8 cellular contexts compared by ENCODE assay signal in the genomic region with DNA sequence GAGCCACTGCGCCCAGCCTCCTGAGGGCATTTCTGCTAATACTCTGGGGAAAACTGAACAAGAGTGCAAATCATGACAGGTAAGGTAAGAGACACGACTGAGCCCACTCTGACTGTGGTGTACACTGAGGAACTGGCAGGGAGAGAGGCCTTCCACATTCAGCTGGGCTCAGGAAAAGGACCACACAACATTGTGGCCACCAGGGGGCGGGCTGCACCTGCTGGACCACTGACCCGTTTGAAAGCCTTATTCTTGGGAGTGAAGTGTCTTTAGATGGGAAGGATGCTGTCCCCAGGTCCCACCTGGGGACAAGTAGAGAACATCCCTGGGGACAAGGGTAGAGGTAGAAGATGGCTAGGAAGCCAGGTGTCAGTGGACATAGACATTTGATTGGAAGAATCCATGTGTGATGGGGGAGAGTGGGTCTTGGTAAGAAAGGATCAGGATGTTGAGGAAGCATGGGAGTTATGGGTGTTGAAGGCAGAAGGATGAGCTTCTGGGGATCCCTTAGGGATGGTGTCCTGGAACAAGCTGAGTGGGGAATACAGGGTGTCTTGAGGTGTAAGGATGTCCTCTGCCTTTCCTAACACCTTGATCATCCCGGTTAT. TPM values are rescaled to one million over a fixed set of nuclear protein-coding genes. Genes with fewer than 3 reads are reported as not detected.
DNase-seq lines count a peak whose midpoint lies in the region; ATAC-seq and TF ChIP-seq lines count a peak whose summit lies in the region.

No MANE protein-coding gene starts in this region.

- ATAC-seq in HG03571 (IDR thresholded peaks at IDR 0.05; ENCODE audit: unreplicated experiment) = peak; percentile 56
- peak; percentile 82 for ATAC-seq in Panc1
- ATAC-seq in HG03139 (IDR thresholded peaks at IDR 0.05; ENCODE audit: unreplicated experiment) = no peak

- H3K4me1 Mint-ChIP-seq in activated T-helper 1 cell treated with anti-CD3 and anti-CD28 coated beads, Interleukin-12 subunit alpha, Interleukin-12 subunit beta, Interleukin-2, Interleukin-4 antibody, amounts not matched to agents 30 ng/mL and 10 ng/mL and 1 ng/mL, durations not matched to agents 14 hours and 24 hours and 36 hours (ENCODE audit: low read depth) = no peaks in the 10 kb centered on the region
- H3K4me1 Mint-ChIP-seq in neural progenitor cell = peaks cover 6% of the 10 kb centered on the region

- H3K27ac ChIP-seq in Panc1 (ENCODE audit: low read length) (no peak overlapping the region), neural progenitor cell (no peak overlapping the region)

- H3K36me3 ChIP-seq in Panc1 (ENCODE audit: control insufficient read depth, insufficient read depth, low read length) (no peaks in the 10 kb centered on the region), neural progenitor cell (no peaks in the 10 kb centered on the region)

- H3K9ac ChIP-seq in neural progenitor cell = no peak overlapping the region

- no TSS peak for BruUV-seq in Panc1 (replicated peaks; lab: Mats Ljungman, UMichigan)

- no peak overlapping the region for H2AFZ ChIP-seq in neural progenitor cell (replicated peaks)

- no peaks in the 10 kb centered on the region for H4K20me1 ChIP-seq in neural progenitor cell (ENCODE audit: low read depth)

- DNase-seq in GDM1 (lab: John Stamatoyannopoulos, UW) (peak; percentile 58), Panc1 (ENCODE audit: low read depth, low spot score) (no peak), fibroblast of peridontal ligament (ENCODE audit: extremely low read depth) (peak; percentile 73), neural progenitor cell (ENCODE audit: low spot score) (peak; percentile 85), stromal cell of bone marrow (ENCODE audit: low read depth) (peak; percentile 34)
- DNase-seq in activated T-helper 1 cell treated with anti-CD3 and anti-CD28 coated beads, Interleukin-12 subunit alpha, Interleukin-12 subunit beta, Interleukin-2, Interleukin-4 antibody, amounts not matched to agents 30 ng/mL and 10 ng/mL and 1 ng/mL, durations not matched to agents 14 hours and 24 hours and 36 hours (ENCODE audit: low spot score) = peak; percentile 65

- peaks cover 7% of the 10 kb centered on the region for H3K27me3 Mint-ChIP-seq in activated T-helper 1 cell treated with anti-CD3 and anti-CD28 coated beads, Interleukin-12 subunit alpha, Interleukin-12 subunit beta, Interleukin-2, Interleukin-4 antibody, amounts not matched to agents 30 ng/mL and 10 ng/mL and 1 ng/mL, durations not matched to agents 14 hours and 24 hours and 36 hours (ENCODE audit: insufficient read depth)
- peaks cover 4% of the 10 kb centered on the region for H3K27me3 Mint-ChIP-seq in neural progenitor cell (ENCODE audit: insufficient read depth, low read depth)

- peaks cover 6% of the 10 kb centered on the region for H3F3A ChIP-seq in neural progenitor cell (ENCODE audit: low read depth)

- in situ Hi-C loops in Panc1 (cut with HindIII; ENCODE audit: low pct_unique_long_range_greater_than_20kb, low sequenced_read_pairs) = no loop called here

- H3K9me3 Mint-ChIP-seq in activated T-helper 1 cell treated with anti-CD3 and anti-CD28 coated beads, Interleukin-12 subunit alpha, Interleukin-12 subunit beta, Interleukin-2, Interleukin-4 antibody, amounts not matched to agents 30 ng/mL and 10 ng/mL and 1 ng/mL, durations not matched to agents 14 hours and 24 hours and 36 hours = no peaks in the 10 kb centered on the region
- H3K9me3 Mint-ChIP-seq in neural progenitor cell = no peaks in the 10 kb centered on the region

- POLR2A ChIA-PET in Panc1 (lab: Charles Lee) = no interaction called here

- no peaks in the 10 kb centered on the region for H3K79me2 ChIP-seq in neural progenitor cell (ENCODE audit: low read depth)

- H3K4me1 ChIP-seq in Panc1 (ENCODE audit: control insufficient read depth, insufficient read depth, low read length) = no peaks in the 10 kb centered on the region
- no peaks in the 10 kb centered on the region for H3K4me1 ChIP-seq in neural progenitor cell

- no peak overlapping the region for H3K27ac Mint-ChIP-seq in activated T-helper 1 cell treated with anti-CD3 and anti-CD28 coated beads, Interleukin-12 subunit alpha, Interleukin-12 subunit beta, Interleukin-2, Interleukin-4 antibody, amounts not matched to agents 30 ng/mL and 10 ng/mL and 1 ng/mL, durations not matched to agents 14 hours and 24 hours and 36 hours
- no peak overlapping the region for H3K27ac Mint-ChIP-seq in neural progenitor cell

- no peak overlapping the region for H3K4me2 ChIP-seq in neural progenitor cell

- H3K4me3 ChIP-seq in Panc1 (ENCODE audit: low read depth in 2 of 2, low read length in 2 of 2) (no peak overlapping the region), neural progenitor cell (no peak overlapping the region)

- CTCF ChIA-PET in Panc1 (lab: Charles Lee) = interaction anchor here (0.6 to 1.8 kb wide), 4 partner anchors 107 to 141 kb away, joined by 3 to 13 read pairs (median 4); no protein-coding TSS in a partner anchor

- H3K27me3 ChIP-seq in Panc1 (ENCODE audit: control insufficient read depth, insufficient read depth, low read length) = no peaks in the 10 kb centered on the region
- H3K27me3 ChIP-seq in neural progenitor cell = peaks cover 7% of the 10 kb centered on the region

- H3K4me3 Mint-ChIP-seq in activated T-helper 1 cell treated with anti-CD3 and anti-CD28 coated beads, Interleukin-12 subunit alpha, Interleukin-12 subunit beta, Interleukin-2, Interleukin-4 antibody, amounts not matched to agents 30 ng/mL and 10 ng/mL and 1 ng/mL, durations not matched to agents 14 hours and 24 hours and 36 hours = no peak overlapping the region
- H3K4me3 Mint-ChIP-seq in neural progenitor cell = no peak overlapping the region

- H3K36me3 Mint-ChIP-seq in activated T-helper 1 cell treated with anti-CD3 and anti-CD28 coated beads, Interleukin-12 subunit alpha, Interleukin-12 subunit beta, Interleukin-2, Interleukin-4 antibody, amounts not matched to agents 30 ng/mL and 10 ng/mL and 1 ng/mL, durations not matched to agents 14 hours and 24 hours and 36 hours (ENCODE audit: low read depth) = no peaks in the 10 kb centered on the region
- peaks cover 4% of the 10 kb centered on the region for H3K36me3 Mint-ChIP-seq in neural progenitor cell

- H3K9me3 ChIP-seq in Panc1 (ENCODE audit: control insufficient read depth, insufficient read depth, low read depth, low read length) (no peaks in the 10 kb centered on the region), neural progenitor cell (ENCODE audit: low read depth) (no peaks in the 10 kb centered on the region)

- intact Hi-C loops in Panc1 (cut with micrococcal nuclease; ENCODE audit: unreplicated experiment) = loop anchor here (1.0 kb wide), 1 partner anchor 112 kb away; no protein-coding TSS in a partner anchor
- intact Hi-C loops in activated T-helper 1 cell treated with anti-CD3 and anti-CD28 coated beads, Interleukin-12 subunit alpha, Interleukin-12 subunit beta, Interleukin-2, Interleukin-4 antibody, amounts not matched to agents 30 ng/mL and 10 ng/mL and 1 ng/mL, durations not matched to agents 14 hours and 24 hours and 36 hours (cut with micrococcal nuclease) = loop anchor here (1.0 to 5.0 kb wide), 2 partner anchors 112 to 627 kb away; no protein-coding TSS in a partner anchor

- TF ChIP-seq CTCF in Panc1 (IDR thresholded peaks at IDR 0.05) (peak; percentile 90), neural progenitor cell (IDR thresholded peaks at IDR 0.05) (peak; percentile 94)

RNA-seq across cellular contexts. Expression of gene CTDSPL, which starts 6.2 kb away (rescaled TPM):
- 16.6 TPM for total RNA-seq in Panc1 (2021; ENCODE audit: unreplicated experiment)
- 14.4 TPM for polyA plus RNA-seq in Panc1 (2012; ENCODE audit: insufficient read length)
- total RNA-seq in activated T-helper 1 cell treated with anti-CD3 and anti-CD28 coated beads, Interleukin-12 subunit alpha, Interleukin-12 subunit beta, Interleukin-2, Interleukin-4 antibody, amounts not matched to agents 30 ng/mL and 10 ng/mL and 1 ng/mL, durations not matched to agents 14 hours and 24 hours and 36 hours = 3.5 and 3.7 TPM in 2 replicates
- 36.9 and 43.0 TPM in 2 replicates for total RNA-seq in neural progenitor cell (ENCODE audit: low replicate concordance)
